17 cellular contexts compared by ENCODE assay signal in genomic region chr20:63943808-63944077, GRCh38.
"Had no signal": no experiment of that assay in that cellular context is flagged by ENCODE, and none has a peak within 500 bp of the region (broad histone marks: within the 10 kb centered on the region; RNA-seq: fewer than 3 reads in every experiment).

No MANE protein-coding gene starts in this region.

- H2AFZ ChIP-seq: neural progenitor cell had no signal

- H3K36me3 Mint-ChIP-seq: naive B cell, neural progenitor cell had no signal

- H3K27ac Mint-ChIP-seq: activated T-cell treated with anti-CD3 and anti-CD28 coated beads, Interleukin-2, amount 50 U/mL, for 72 hours; neural progenitor cell had no signal

- H3K9me3 Mint-ChIP-seq: activated T-cell treated with anti-CD3 and anti-CD28 coated beads, Interleukin-2, amount 50 U/mL, for 72 hours; neural progenitor cell had no signal

- H3K27ac ChIP-seq: foreskin keratinocyte, neural progenitor cell had no signal

- DNase-seq: activated CD4-positive, alpha-beta T cell treated with anti-CD3 and anti-CD28 coated beads, Interleukin-2, amount 50 U/mL, for 1 hour; activated CD4-positive, CD25-positive, alpha-beta regulatory T cell treated with anti-CD3 and anti-CD28 coated beads, Interleukin-2, amount 50 U/mL, for 72 hours; activated effector memory CD4-positive, alpha-beta T cell treated with anti-CD3 and anti-CD28 coated beads, Interleukin-2, amount 50 U/mL, for 16 hours; activated naive CD4-positive, alpha-beta T cell treated with anti-CD3 and anti-CD28 coated beads, Interleukin-2, amount 50 U/mL, for 16 hours; activated T-cell treated with anti-CD3 and anti-CD28 coated beads, Interleukin-2, amount 50 U/mL, for 72 hours; effector CD4-positive, alpha-beta T cell; foreskin keratinocyte; mesenchymal stem cell; naive B cell; uterus had no signal

- H3K27me3 ChIP-seq: breast epithelium, foreskin keratinocyte, left lung, neural progenitor cell, uterus had no signal

- H3K4me2 ChIP-seq: neural progenitor cell had no signal

- H3K9me3 ChIP-seq: breast epithelium, left lung, mucosa of descending colon, prostate gland, uterus had no signal

- ATAC-seq: activated T-cell treated with anti-CD3 and anti-CD28 coated beads, Interleukin-2, amount 50 U/mL, for 72 hours; foreskin keratinocyte; left lung; mucosa of descending colon; right cardiac atrium had no signal

- H3K4me3 ChIP-seq: breast epithelium, left lung, mucosa of descending colon, neural progenitor cell, prostate gland, skin epidermis, uterus had no signal

- H3K36me3 ChIP-seq: neural progenitor cell, prostate gland, uterus had no signal

- H3K27me3 Mint-ChIP-seq: naive B cell had no signal

- H3K4me3 Mint-ChIP-seq: activated T-cell treated with anti-CD3 and anti-CD28 coated beads, Interleukin-2, amount 50 U/mL, for 72 hours; neural progenitor cell had no signal
